36 cellular contexts compared by ENCODE assay signal in the genomic region with DNA sequence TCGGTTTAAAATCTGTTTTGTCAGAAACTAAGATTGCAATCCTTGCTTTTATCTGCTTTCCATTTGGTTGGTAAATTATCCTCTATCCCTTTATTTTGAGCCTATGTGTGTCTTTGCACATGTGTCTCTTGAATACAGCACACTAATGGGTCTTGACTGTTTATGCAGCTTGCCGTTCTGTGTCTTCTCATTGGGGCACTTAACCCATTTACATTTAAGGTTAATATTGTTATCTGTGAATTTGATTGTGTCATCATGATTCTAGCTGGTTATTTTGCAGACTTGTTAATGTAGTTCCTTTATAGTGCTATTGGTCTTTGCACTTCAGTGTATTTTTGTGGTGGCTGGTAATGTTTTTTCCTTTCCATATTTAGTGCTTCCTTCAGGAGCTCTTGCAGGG.
"Had no signal": no experiment of that assay in that cellular context is flagged by ENCODE, and none has a peak within 500 bp of the region (broad histone marks: within the 10 kb centered on the region; RNA-seq: fewer than 3 reads in every experiment).

No MANE protein-coding gene starts in this region.

- DNase-seq: activated effector memory CD4-positive, alpha-beta T cell treated with anti-CD3 and anti-CD28 coated beads, Interleukin-2, amount 50 U/mL, for 16 hours; activated effector memory CD4-positive, alpha-beta T cell treated with Interleukin-2 at 50 U/mL for 16 hours; activated gamma-delta T cell; activated gamma-delta T cell treated with Interleukin-2 at 50 U/mL for 16 hours; activated naive CD4-positive, alpha-beta T cell; activated naive CD4-positive, alpha-beta T cell treated with anti-CD3 and anti-CD28 coated beads for 36 hours; activated naive CD4-positive, alpha-beta T cell treated with anti-CD3 and anti-CD28 coated beads, Interleukin-2, amount 10 ng/mL, durations not matched to agents 7 days and 5 days; activated naive CD4-positive, alpha-beta T cell treated with anti-CD3 and anti-CD28 coated beads, Interleukin-2, amount 50 U/mL, for 16 hours; activated naive CD4-positive, alpha-beta T cell treated with Interleukin-2 at 50 U/mL for 16 hours; activated naive CD8-positive, alpha-beta T cell treated with anti-CD3 and anti-CD28 coated beads for 36 hours; activated naive CD8-positive, alpha-beta T cell treated with anti-CD3 and anti-CD28 coated beads, Interleukin-2, amount 10 ng/mL, durations not matched to agents 7 days and 5 days; activated naive CD8-positive, alpha-beta T cell treated with anti-CD3 and anti-CD28 coated beads, Interleukin-2, amount 50 U/mL, for 24 hours; activated T-cell treated with anti-CD3 and anti-CD28 coated beads, Interleukin-2, amount 50 U/mL, for 4 hours; activated T-cell treated with anti-CD3 and anti-CD28 coated beads, Interleukin-2, amount 50 U/mL, for 48 hours; activated T-cell treated with anti-CD3 and anti-CD28 coated beads, Interleukin-2, amount 50 U/mL, for 72 hours; adrenal gland; amniotic stem cell; amygdala; anterior cingulate cortex; aorta; body of pancreas; brain microvascular endothelial cell; caudate nucleus; central memory CD4-positive, alpha-beta T cell; cerebellar nuclear complex had no signal

- H3K4me1 ChIP-seq: adrenal gland, ascending aorta, body of pancreas, breast epithelium had no signal

- H3K27ac Mint-ChIP-seq: activated naive CD4-positive, alpha-beta T cell treated with anti-CD3 and anti-CD28 coated beads for 36 hours; activated naive CD4-positive, alpha-beta T cell treated with anti-CD3 and anti-CD28 coated beads, Interleukin-2, amount 10 ng/mL, durations not matched to agents 7 days and 5 days; activated naive CD4-positive, alpha-beta T cell treated with anti-CD3 and anti-CD28 coated beads, Interleukin-2, amount 50 U/mL, for 24 hours; activated naive CD4-positive, alpha-beta T cell treated with anti-CD3 and anti-CD28 coated beads, Interleukin-2, amount 50 U/mL, for 72 hours; activated naive CD8-positive, alpha-beta T cell; activated naive CD8-positive, alpha-beta T cell treated with anti-CD3 and anti-CD28 coated beads for 36 hours; activated naive CD8-positive, alpha-beta T cell treated with anti-CD3 and anti-CD28 coated beads, Interleukin-2, amount 10 ng/mL, durations not matched to agents 7 days and 5 days; activated naive CD8-positive, alpha-beta T cell treated with anti-CD3 and anti-CD28 coated beads, Interleukin-2, amount 50 U/mL, for 24 hours; activated T-cell treated with anti-CD3 and anti-CD28 coated beads, Interleukin-2, amount 50 U/mL, for 72 hours; activated T-helper 1 cell treated with anti-CD3 and anti-CD28 coated beads, Interleukin-12 subunit alpha, Interleukin-12 subunit beta, Interleukin-2, Interleukin-4 antibody, amounts not matched to agents 30 ng/mL and 10 ng/mL and 1 ng/mL, durations not matched to agents 14 hours and 24 hours and 36 hours; activated T-helper 17 cell treated with anti-CD3 and anti-CD28 coated beads, Interleukin-2, amount 50 U/mL, for 72 hours; activated T-helper 2 cell treated with anti-CD3 and anti-CD28 coated beads, Interferon-gamma antibody, Interleukin-2, Interleukin-4, amounts not matched to agents 10 μg/mL and 5 μg/mL and 100 μg/mL, durations not matched to agents 14 hours and 24 hours and 36 hours; brain had no signal

- H3K4me3 Mint-ChIP-seq: activated naive CD4-positive, alpha-beta T cell treated with anti-CD3 and anti-CD28 coated beads for 36 hours; activated naive CD4-positive, alpha-beta T cell treated with anti-CD3 and anti-CD28 coated beads, Interleukin-2, amount 10 ng/mL, durations not matched to agents 7 days and 5 days; activated naive CD4-positive, alpha-beta T cell treated with anti-CD3 and anti-CD28 coated beads, Interleukin-2, amount 50 U/mL, for 24 hours; activated naive CD8-positive, alpha-beta T cell; activated naive CD8-positive, alpha-beta T cell treated with anti-CD3 and anti-CD28 coated beads for 36 hours; activated naive CD8-positive, alpha-beta T cell treated with anti-CD3 and anti-CD28 coated beads, Interleukin-2, amount 10 ng/mL, durations not matched to agents 7 days and 5 days; activated naive CD8-positive, alpha-beta T cell treated with anti-CD3 and anti-CD28 coated beads, Interleukin-2, amount 50 U/mL, for 24 hours; activated T-cell treated with anti-CD3 and anti-CD28 coated beads, Interleukin-2, amount 50 U/mL, for 4 hours; activated T-cell treated with anti-CD3 and anti-CD28 coated beads, Interleukin-2, amount 50 U/mL, for 72 hours; activated T-helper 1 cell treated with anti-CD3 and anti-CD28 coated beads, Interleukin-12 subunit alpha, Interleukin-12 subunit beta, Interleukin-2, Interleukin-4 antibody, amounts not matched to agents 30 ng/mL and 10 ng/mL and 1 ng/mL, durations not matched to agents 14 hours and 24 hours and 36 hours; activated T-helper 17 cell treated with anti-CD3 and anti-CD28 coated beads, Interleukin-2, amount 50 U/mL, for 72 hours; brain; central memory CD8-positive, alpha-beta T cell had no signal

- H3K36me3 ChIP-seq: adrenal gland, ascending aorta, brain microvascular endothelial cell, breast epithelium, cardiac muscle cell had no signal

- H3K4me1 Mint-ChIP-seq: activated naive CD4-positive, alpha-beta T cell treated with anti-CD3 and anti-CD28 coated beads, Interleukin-2, amount 10 ng/mL, durations not matched to agents 7 days and 5 days; activated naive CD4-positive, alpha-beta T cell treated with anti-CD3 and anti-CD28 coated beads, Interleukin-2, amount 50 U/mL, for 24 hours; activated naive CD8-positive, alpha-beta T cell treated with anti-CD3 and anti-CD28 coated beads, Interleukin-2, amount 10 ng/mL, durations not matched to agents 7 days and 5 days; activated T-helper 17 cell treated with anti-CD3 and anti-CD28 coated beads, Interleukin-2, amount 50 U/mL, for 72 hours; brain; central memory CD8-positive, alpha-beta T cell had no signal

- H3K9me3 ChIP-seq: adrenal gland, body of pancreas, breast epithelium had no signal

- H3K27me3 ChIP-seq: adrenal gland, ascending aorta, body of pancreas, brain microvascular endothelial cell, breast epithelium, cardiac muscle cell had no signal

- ATAC-seq: activated naive CD4-positive, alpha-beta T cell treated with anti-CD3 and anti-CD28 coated beads, Interleukin-2, amount 50 U/mL, for 72 hours; activated naive CD8-positive, alpha-beta T cell treated with anti-CD3 and anti-CD28 coated beads, Interleukin-2, amount 50 U/mL, for 24 hours; activated T-cell treated with anti-CD3 and anti-CD28 coated beads, Interleukin-2, amount 50 U/mL, for 4 hours; activated T-cell treated with anti-CD3 and anti-CD28 coated beads, Interleukin-2, amount 50 U/mL, for 72 hours; activated T-helper 17 cell treated with anti-CD3 and anti-CD28 coated beads, Interleukin-2, amount 50 U/mL, for 72 hours; body of pancreas had no signal

- H3K4me3 ChIP-seq: adrenal gland, ascending aorta, body of pancreas, breast epithelium, cardiac muscle cell had no signal

- H3K27ac ChIP-seq: adrenal gland, ascending aorta, body of pancreas, brain microvascular endothelial cell, breast epithelium, cardiac muscle cell had no signal

- H3K36me3 Mint-ChIP-seq: activated naive CD4-positive, alpha-beta T cell treated with anti-CD3 and anti-CD28 coated beads, Interleukin-2, amount 10 ng/mL, durations not matched to agents 7 days and 5 days; brain had no signal
